23 cellular contexts compared by ENCODE assay signal in genomic region chr9:136510561-136510960, GRCh38. TPM values are rescaled to one million over a fixed set of nuclear protein-coding genes. Genes with fewer than 3 reads are reported as not detected.
DNase-seq lines count a peak whose midpoint lies in the region; ATAC-seq, FAIRE-seq and TF ChIP-seq lines count a peak whose summit lies in the region.
"Had no signal": no experiment of that assay in that cellular context is flagged by ENCODE, and none has a peak within 500 bp of the region (broad histone marks: within the 10 kb centered on the region; RNA-seq: fewer than 3 reads in every experiment).

No MANE protein-coding gene starts in this region.

- H3K36me3 ChIP-seq in liver (ENCODE audit: control insufficient read depth in 4 of 4, insufficient read depth in 3 of 4, low read depth in 1 of 4, low read length in 3 of 4) (peaks cover 9 to 78% (median 34%) of the 10 kb centered on the region in 4 donors), right lobe of liver (peaks cover 0 to 92% (median 44%) of the 10 kb centered on the region in 4 donors), kidney (ENCODE audit: control insufficient read depth in 1 of 2, insufficient read depth in 2 of 2, low read length in 2 of 2) (peaks cover 15 to 51% of the 10 kb centered on the region in 2 donors), spleen (peaks cover 4 to 100% (median 100%) of the 10 kb centered on the region in 6 donors), vagina (peaks cover 0 to 91% of the 10 kb centered on the region in 2 donors)

- ATAC-seq in right lobe of liver (no peak), GM19463 (IDR thresholded peaks at IDR 0.05; ENCODE audit: unreplicated experiment) (no peak)
- ATAC-seq: left colon had no signal

- H3K27ac ChIP-seq in liver (ENCODE audit: low read depth in 1 of 2, low read length in 2 of 2) (peak overlapping the region; percentile 10 to 79), right lobe of liver (peak overlapping the region in 1 of 3 donors; percentile 57), kidney (ENCODE audit: low read depth in 2 of 2, low read length in 2 of 2) (peak overlapping the region; percentile 45 to 67), spleen (peak overlapping the region; percentile 62 to 89 (median 80)), vagina (peak overlapping the region; percentile 39)
- H3K27ac ChIP-seq: neutrophil, thoracic aorta had no signal

- DNase-seq in right lobe of liver: no peak
- no peak for DNase-seq in kidney
- no peak for DNase-seq in spleen
- no peak for DNase-seq in vagina (ENCODE audit: extremely low spot score in 2 of 2)
- DNase-seq in NCI-H2029 (lab: John Stamatoyannopoulos, UW): no peak
- no peak for DNase-seq in NCI-H2081 (lab: John Stamatoyannopoulos, UW)
- DNase-seq: activated CD4-positive, alpha-beta T cell treated with anti-CD3 and anti-CD28 coated beads, Interleukin-2, amount 50 U/mL, for 48 hours; anterior cingulate cortex; CD4-positive, alpha-beta memory T cell; cortex of kidney; glutamatergic neuron; KBM-7; left colon; NCI-H1105; NCI-H2081 treated with DMSO at 0.1 percent for 48 hours; NCI-H446 treated with DMSO at 0.1 percent for 48 hours; NCI-H82 had no signal

- H3K9me3 ChIP-seq in liver (ENCODE audit: control insufficient read depth in 4 of 4, low read length in 3 of 4) (no peaks in the 10 kb centered on the region), right lobe of liver (no peaks in the 10 kb centered on the region), kidney (ENCODE audit: control insufficient read depth in 1 of 2, low read length in 2 of 2) (no peaks in the 10 kb centered on the region), spleen (no peaks in the 10 kb centered on the region), vagina (no peaks in the 10 kb centered on the region)
- H3K9me3 ChIP-seq: thoracic aorta had no signal

- WGBS in liver: 85% methylated on average over 26 of the region's 26 CpGs
- no CpG with 5 or more reads among the region's 26 CpGs for WGBS in right lobe of liver (ENCODE audit: insufficient coverage, low coverage, low lambda C conversion rate, missing lambda C conversion rate)
- 56 to 93% (median 82%) methylated on average over 20 to 26 of the region's 26 CpGs for WGBS in spleen, 5 donors

- H3K4me3 ChIP-seq in liver (ENCODE audit: low read depth in 1 of 3, low read length in 3 of 3) (no peak overlapping the region), right lobe of liver (no peak overlapping the region), kidney (ENCODE audit: low read length in 2 of 2) (no peak overlapping the region), spleen (no peak overlapping the region), vagina (no peak overlapping the region)
- H3K4me3 ChIP-seq: thoracic aorta had no signal

- intact Hi-C loops in right lobe of liver (cut with DNase I): no loop called here
- intact Hi-C loops in kidney (cut with DNase I): no loop called here
- intact Hi-C loops in spleen (cut with DNase I; ENCODE audit: low total_unique reads): no loop called here
- intact Hi-C loops in vagina (cut with DNase I): no loop called here

- TF ChIP-seq RAD21 in liver (IDR thresholded peaks at IDR 0.05): no peak

- no peak for FAIRE-seq in kidney (lab: Jason Lieb, UNC)
- FAIRE-seq: endometrium, HTR-8/SVneo had no signal

- H3K27me3 ChIP-seq in liver (ENCODE audit: control insufficient read depth in 4 of 4, insufficient read depth in 4 of 4, low read length in 3 of 4) (no peaks in the 10 kb centered on the region), right lobe of liver (no peaks in the 10 kb centered on the region), spleen (replicated peaks in 1 of 7) (no peaks in the 10 kb centered on the region), vagina (no peaks in the 10 kb centered on the region)
- H3K27me3 ChIP-seq: neutrophil had no signal

- H3K9ac ChIP-seq in liver (ENCODE audit: low read depth in 1 of 2, low read length in 2 of 2): no peak overlapping the region
- no peak overlapping the region for H3K9ac ChIP-seq in kidney (ENCODE audit: low read length in 2 of 2)

- TF ChIP-seq CTCF in liver (IDR thresholded peaks at IDR 0.05; ENCODE audit: low read depth, low read length, missing input control) (no peak), right lobe of liver (IDR thresholded peaks at IDR 0.05) (no peak), kidney (IDR thresholded peaks at IDR 0.05; ENCODE audit: borderline replicate concordance, extremely low read depth, insufficient read depth) (no peak), spleen (IDR thresholded peaks at IDR 0.05 in 8 of 11, conservative IDR thresholded peaks at IDR 0.05 in 3 of 11) (no peak), vagina (IDR thresholded peaks at IDR 0.05) (no peak)

- H3K4me1 ChIP-seq in liver (ENCODE audit: control insufficient read depth in 4 of 4, insufficient read depth in 4 of 4, low read length in 3 of 4): peaks cover 0 to 10% (median 1%) of the 10 kb centered on the region in 4 donors
- no peaks in the 10 kb centered on the region for H3K4me1 ChIP-seq in right lobe of liver
- H3K4me1 ChIP-seq in kidney (ENCODE audit: control insufficient read depth in 1 of 2, insufficient read depth in 1 of 2, low read depth in 1 of 2, low read length in 2 of 2): peaks cover 0 to 7% of the 10 kb centered on the region in 2 donors
- peaks cover 4 to 62% (median 47%) of the 10 kb centered on the region in 6 donors for H3K4me1 ChIP-seq in spleen
- peaks cover 10% of the 10 kb centered on the region for H3K4me1 ChIP-seq in vagina

- TF ChIP-seq POLR2A in right lobe of liver (IDR thresholded peaks at IDR 0.05) (no peak), spleen (IDR thresholded peaks at IDR 0.05) (no peak), vagina (IDR thresholded peaks at IDR 0.05) (no peak)

TF ChIP-seq in liver, 16 proteins besides CTCF, POLR2A, EP300 and RAD21 (continues in another document):
- TF ChIP-seq REST (IDR thresholded peaks at IDR 0.05) (no peak), YY1 (IDR thresholded peaks at IDR 0.05) (no peak), ATF3 (IDR thresholded peaks at IDR 0.05) (no peak), HNF4G (IDR thresholded peaks at IDR 0.05) (no peak), NR2F2 (IDR thresholded peaks at IDR 0.05) (no peak), MAX (IDR thresholded peaks at IDR 0.05) (no peak), HNF4A (conservative IDR thresholded peaks at IDR 0.05) (no peak), TAF1 (conservative IDR thresholded peaks at IDR 0.05) (no peak), FOXA1 (IDR thresholded peaks at IDR 0.05) (no peak), JUND (IDR thresholded peaks at IDR 0.05) (no peak), SP1 (IDR thresholded peaks at IDR 0.05) (no peak), RXRA (IDR thresholded peaks at IDR 0.05) (no peak), GABPA (IDR thresholded peaks at IDR 0.05 in 1 of 2, conservative IDR thresholded peaks at IDR 0.05 in 1 of 2) (no peak)

RNA-seq across cellular contexts. Expression of gene SEC16A, which starts 27.7 kb away (rescaled TPM):
- total RNA-seq in liver (10 to 100 TPM; 21.7 to 96.1 TPM), right lobe of liver (100 to 1,000 TPM in 2 of 6 experiments, 10 to 100 TPM in 4; 46.9 to 108 (median 72.0) TPM), kidney (67.1 TPM), spleen (10 to 100 TPM; 74.6 to 92.1 (median 87.8) TPM), vagina (52.3 TPM)
- polyA plus RNA-seq in liver (10 to 100 TPM; 43.3 to 88.7 TPM), kidney (ENCODE audit: insufficient read depth, low read depth, low replicate concordance) (37.0 TPM), spleen (10 to 100 TPM; 35.0 to 58.9 (median 52.6) TPM)

RNA-seq across cellular contexts. Expression of gene NOTCH1, which starts 35.3 kb away (rescaled TPM):
- total RNA-seq in liver: 10 to 100 TPM in 1 of 2 donors, 1 to 10 TPM in 1; 9.4 to 22.3 TPM
- 1 to 10 TPM; 2.4 to 7.5 TPM for polyA plus RNA-seq in liver
- 10 to 100 TPM; 17.4 to 26.2 (median 19.3) TPM for total RNA-seq in right lobe of liver
- 77.2 TPM for total RNA-seq in kidney
- 6.5 TPM for polyA plus RNA-seq in kidney (ENCODE audit: insufficient read depth, low read depth, low replicate concordance)
- 100 to 1,000 TPM in 4 of 7 donors, 10 to 100 TPM in 3; 88.6 to 140 (median 117) TPM for total RNA-seq in spleen
- polyA plus RNA-seq in spleen: 10 to 100 TPM in 1 of 3 donors, 1 to 10 TPM in 2; 4.9 to 27.2 (median 8.3) TPM
- total RNA-seq in vagina: 67.0 TPM
